In the genomic region with DNA sequence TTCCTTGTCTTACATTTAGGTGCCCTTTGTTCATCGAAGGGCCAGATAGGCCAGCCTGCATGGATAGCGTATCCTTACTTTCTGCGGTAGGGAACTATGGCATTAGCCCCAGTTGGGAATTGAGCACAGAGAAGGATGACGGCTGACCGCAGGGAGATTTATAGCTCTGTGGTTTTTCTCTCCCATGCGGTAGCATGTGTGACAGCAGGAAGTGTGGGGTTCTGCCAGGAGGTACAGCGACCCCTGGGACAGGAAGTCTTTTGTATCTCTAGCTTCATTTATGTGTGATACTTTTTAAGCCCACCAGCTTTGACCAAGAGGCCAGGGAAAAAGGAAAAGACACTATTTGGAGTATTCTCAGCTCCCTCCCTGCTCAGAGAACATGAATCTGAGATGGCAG, we compare ENCODE assay signal across 1 cellular context.
TF ChIP-seq lines count a peak whose summit lies in the region.

No MANE protein-coding gene starts in this region.

TF ChIP-seq in SK-N-SH treated with all-trans-retinoic acid at 6 μM for 48 hours, 23 proteins besides CTCF, POLR2A, EP300 and RAD21 (continued from another document):
- TF ChIP-seq PATZ1 (CRISPR knock-in tag; IDR thresholded peaks at IDR 0.05; ENCODE audit: borderline replicate concordance), result no peak
- no peak for TF ChIP-seq ZNF8 (CRISPR knock-in tag; IDR thresholded peaks at IDR 0.05)
- no peak for TF ChIP-seq CSRNP3 (CRISPR knock-in tag; IDR thresholded peaks at IDR 0.05)
- no peak for TF ChIP-seq ZFP30 (CRISPR knock-in tag; IDR thresholded peaks at IDR 0.05)
- no peak for TF ChIP-seq OSR1 (CRISPR knock-in tag; IDR thresholded peaks at IDR 0.05)
- TF ChIP-seq ESRRG (CRISPR knock-in tag; IDR thresholded peaks at IDR 0.05), result no peak
- TF ChIP-seq ZNF565 (CRISPR knock-in tag; conservative IDR thresholded peaks at IDR 0.05; ENCODE audit: low read depth), result no peak
- TF ChIP-seq ZNF70 (CRISPR knock-in tag; IDR thresholded peaks at IDR 0.05), result no peak
- TF ChIP-seq BACH2 (CRISPR knock-in tag; IDR thresholded peaks at IDR 0.05; ENCODE audit: borderline replicate concordance), result no peak
- no peak for TF ChIP-seq ZC3H10 (CRISPR knock-in tag; IDR thresholded peaks at IDR 0.05)
- no peak for TF ChIP-seq GLIS3 (CRISPR knock-in tag; IDR thresholded peaks at IDR 0.05)
- TF ChIP-seq ARNTL (CRISPR knock-in tag; IDR thresholded peaks at IDR 0.05; ENCODE audit: borderline replicate concordance, low read depth), result no peak
- no peak for TF ChIP-seq SNAI2 (CRISPR knock-in tag; IDR thresholded peaks at IDR 0.05)
TF ChIP-seq in SK-N-SH treated with all-trans-retinoic acid at 6 μM for 48 hours: peak in this region for 0.
